Comparison of ENCODE assay signal across 1 cellular context in genomic region chr20:63241272-63241671, GRCh38.
TF ChIP-seq lines count a peak whose summit lies in the region.

No MANE protein-coding gene starts in this region.

TF ChIP-seq in HepG2, 621 proteins besides CTCF, POLR2A, EP300 and RAD21 (continued from another document and continues in another):
- TF ChIP-seq BCL3 (CRISPR knock-in tag; IDR thresholded peaks at IDR 0.05) (no peak), TFAP4 (IDR thresholded peaks at IDR 0.05; ENCODE audit: borderline replicate concordance, low read depth) (peak; percentile 98), HDAC1 (CRISPR knock-in tag; IDR thresholded peaks at IDR 0.05) (peak; percentile 39; the same call in 1 of the 2 replicates), RARA (CRISPR knock-in tag; IDR thresholded peaks at IDR 0.05) (peak; percentile 53; the same call in 1 of the 2 replicates), MTA1 (CRISPR knock-in tag; IDR thresholded peaks at IDR 0.05; ENCODE audit: borderline replicate concordance) (peak; percentile 83; the same call in 1 of the 2 replicates), KDM3A (CRISPR knock-in tag; IDR thresholded peaks at IDR 0.05; ENCODE audit: low read depth) (0 out of 2 replicates have a peak, but pooled peaks have one; percentile 62), HIVEP1 (CRISPR knock-in tag; IDR thresholded peaks at IDR 0.05) (0 out of 2 replicates have a peak, but pooled peaks have one; percentile 33), HOMEZ (CRISPR knock-in tag; IDR thresholded peaks at IDR 0.05; ENCODE audit: low read depth) (no peak), U2AF2 (IDR thresholded peaks at IDR 0.05; ENCODE audit: low read depth, low read length) (no peak), SETDB1 (CRISPR knock-in tag; IDR thresholded peaks at IDR 0.05; ENCODE audit: borderline replicate concordance) (no peak), MAF1 (CRISPR knock-in tag; IDR thresholded peaks at IDR 0.05; ENCODE audit: borderline replicate concordance) (no peak), SKIL (CRISPR knock-in tag; IDR thresholded peaks at IDR 0.05; ENCODE audit: borderline replicate concordance) (0 out of 2 replicates have a peak, but pooled peaks have one; percentile 19), JUNB (CRISPR knock-in tag; IDR thresholded peaks at IDR 0.05; ENCODE audit: borderline replicate concordance) (no peak), NRL (CRISPR knock-in tag; IDR thresholded peaks at IDR 0.05; ENCODE audit: borderline replicate concordance) (peak; percentile 5; the same call in 1 of the 2 replicates), GABPB1 (CRISPR knock-in tag; IDR thresholded peaks at IDR 0.05) (peak; percentile 42; the same call in 1 of the 2 replicates), SRSF1 (optimal IDR thresholded peaks at IDR 0.05; ENCODE audit: low read depth, low read length) (peak; percentile 35), RXRB (CRISPR knock-in tag; IDR thresholded peaks at IDR 0.05; ENCODE audit: borderline replicate concordance) (peak; percentile 55; the same call in 1 of the 2 replicates), HNRNPL (IDR thresholded peaks at IDR 0.05; ENCODE audit: low read depth, low read length) (no peak), HNF4G (IDR thresholded peaks at IDR 0.05; ENCODE audit: borderline replicate concordance, low read depth, low read length) (peak; percentile 45; the same call in 1 of the 2 replicates), HNF4G (CRISPR knock-in tag; IDR thresholded peaks at IDR 0.05; ENCODE audit: borderline replicate concordance, low read depth) (peak; percentile 85), GATAD2A (CRISPR knock-in tag; IDR thresholded peaks at IDR 0.05) (peak; percentile 39; the same call in 1 of the 2 replicates), NCOR1 (IDR thresholded peaks at IDR 0.05; ENCODE audit: borderline replicate concordance, low read length) (no peak), ZNF557 (CRISPR knock-in tag; IDR thresholded peaks at IDR 0.05) (no peak), ZNF691 (CRISPR knock-in tag; IDR thresholded peaks at IDR 0.05; ENCODE audit: borderline replicate concordance, low read depth) (no peak), NR2C2 (CRISPR knock-in tag; IDR thresholded peaks at IDR 0.05; ENCODE audit: borderline replicate concordance) (peak; percentile 51; the same call in 1 of the 2 replicates), REPIN1 (CRISPR knock-in tag; IDR thresholded peaks at IDR 0.05; ENCODE audit: borderline replicate concordance, low read depth) (no peak), CENPBD1 (CRISPR knock-in tag; IDR thresholded peaks at IDR 0.05; ENCODE audit: borderline replicate concordance, low read depth) (no peak), MAZ (IDR thresholded peaks at IDR 0.05; ENCODE audit: borderline replicate concordance, low read depth, low read length) (no peak), MAZ (CRISPR knock-in tag; IDR thresholded peaks at IDR 0.05; ENCODE audit: low read depth) (0 out of 2 replicates have a peak, but pooled peaks have one; percentile 53), THRA (CRISPR knock-in tag; IDR thresholded peaks at IDR 0.05; ENCODE audit: borderline replicate concordance) (peak; percentile 83; the same call in 1 of the 2 replicates), ZSCAN9 (CRISPR knock-in tag; IDR thresholded peaks at IDR 0.05; ENCODE audit: borderline replicate concordance) (no peak), KDM5B (CRISPR knock-in tag; IDR thresholded peaks at IDR 0.05; ENCODE audit: borderline replicate concordance) (peak; percentile 54; the same call in 1 of the 2 replicates), ZNF687 (CRISPR knock-in tag; IDR thresholded peaks at IDR 0.05) (peak; percentile 53; the same call in 1 of the 2 replicates), REXO4 (CRISPR knock-in tag; IDR thresholded peaks at IDR 0.05; ENCODE audit: borderline replicate concordance) (no peak), POGK (CRISPR knock-in tag; conservative IDR thresholded peaks at IDR 0.05) (0 out of 2 replicates have a peak, but pooled peaks have one; percentile 33), NBN (conservative IDR thresholded peaks at IDR 0.05) (no peak), FOXJ3 (CRISPR knock-in tag; IDR thresholded peaks at IDR 0.05; ENCODE audit: borderline replicate concordance) (no peak), ZBTB7B (CRISPR knock-in tag; IDR thresholded peaks at IDR 0.05) (0 out of 2 replicates have a peak, but pooled peaks have one; percentile 27), ZNF496 (CRISPR knock-in tag; IDR thresholded peaks at IDR 0.05; ENCODE audit: insufficient replicate concordance) (no peak), PAXIP1 (CRISPR knock-in tag; conservative IDR thresholded peaks at IDR 0.05) (peak; percentile 80), ZNF670 (CRISPR knock-in tag; IDR thresholded peaks at IDR 0.05; ENCODE audit: borderline replicate concordance) (no peak), ZNF816 (CRISPR knock-in tag; IDR thresholded peaks at IDR 0.05; ENCODE audit: borderline replicate concordance) (no peak)
